8 cellular contexts compared by ENCODE assay signal in the genomic region with DNA sequence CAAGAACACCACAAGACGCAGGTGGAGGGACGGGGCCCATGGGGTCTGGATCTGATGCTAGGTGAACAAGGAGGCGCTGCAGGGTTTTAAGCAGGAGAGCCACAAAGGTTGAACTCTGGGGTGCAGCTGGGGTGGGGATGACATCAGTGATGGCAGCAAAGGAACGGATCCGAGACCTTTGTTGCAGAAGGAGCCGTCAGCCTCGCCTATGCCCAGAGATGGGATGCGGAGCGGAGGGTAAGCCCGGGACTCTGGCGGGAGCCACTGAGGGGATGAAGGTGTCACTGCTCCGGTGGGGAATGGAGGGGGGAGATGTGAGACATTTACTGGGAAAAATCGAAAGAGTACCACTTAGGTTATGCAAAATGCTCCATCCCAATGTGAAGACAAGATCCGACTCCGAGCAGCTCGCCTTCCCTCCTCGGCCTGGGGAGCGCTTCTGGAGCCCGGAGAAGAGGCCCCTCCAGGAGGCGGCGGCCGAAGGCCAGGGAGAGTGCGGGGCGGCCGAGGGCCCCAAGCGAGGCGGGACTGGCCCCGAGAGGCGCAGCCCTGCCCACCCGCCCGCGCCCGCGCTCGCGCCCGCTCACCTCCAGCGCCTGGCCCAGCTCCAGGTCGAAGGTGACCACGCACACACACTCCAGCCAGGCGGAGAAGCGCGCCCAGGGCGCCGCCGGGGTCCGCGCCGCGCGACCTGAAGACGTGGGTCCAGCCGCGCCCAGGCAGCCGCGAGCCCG. TPM values are rescaled to one million over a fixed set of nuclear protein-coding genes. Genes with fewer than 3 reads are reported as not detected.
DNase-seq lines count a peak whose midpoint lies in the region; ATAC-seq and TF ChIP-seq lines count a peak whose summit lies in the region.

No MANE protein-coding gene starts in this region.

- in situ Hi-C loops in GM13977 (cut with MboI; ENCODE audit: low pct_unique_long_range_greater_than_20kb, low sequenced_read_pairs, unreplicated experiment) = loop anchor here (10.0 kb wide), 1 partner anchor 52 kb away; the partner anchor contains the start of gene MAPK11

- peak overlapping the region; percentile 86 for H3K4me3 ChIP-seq in GM12864 (ENCODE audit: low read depth, low read length)
- H3K4me3 ChIP-seq in MG63 = peak overlapping the region; percentile 62
- peak overlapping the region; percentile 62 for H3K4me3 ChIP-seq in epithelial cell of proximal tubule (ENCODE audit: low read depth, low read length)
- H3K4me3 ChIP-seq in parathyroid adenoma (ENCODE audit: low read depth, low read length) = peak overlapping the region; percentile 60

- H2AFZ ChIP-seq in parathyroid adenoma = peak overlapping the region; percentile 50

- H3K9me3 ChIP-seq in MG63 = no peaks in the 10 kb centered on the region
- H3K9me3 ChIP-seq in parathyroid adenoma (ENCODE audit: control insufficient read depth, low read length) = no peaks in the 10 kb centered on the region

- no peak overlapping the region for H3K27ac ChIP-seq in parathyroid adenoma

- H3K4me2 ChIP-seq in parathyroid adenoma (ENCODE audit: low read length) = peak overlapping the region; percentile 79

- H3K79me2 ChIP-seq in parathyroid adenoma = no peaks in the 10 kb centered on the region

- no peaks in the 10 kb centered on the region for H3K27me3 ChIP-seq in MG63
- H3K27me3 ChIP-seq in parathyroid adenoma (ENCODE audit: control insufficient read depth, insufficient read depth, low read length) = no peaks in the 10 kb centered on the region

- H3K36me3 ChIP-seq in MG63 (no peaks in the 10 kb centered on the region; the same call in 1 of the 2 replicates), parathyroid adenoma (ENCODE audit: control insufficient read depth, insufficient read depth, low read length) (no peaks in the 10 kb centered on the region)

- no peak overlapping the region for H3K9ac ChIP-seq in parathyroid adenoma

- DNase-seq in GM12864 (ENCODE audit: low read depth) (no peak), MG63 (no peak), epithelial cell of proximal tubule (ENCODE audit: low read depth) (no peak), GM13977 (ENCODE audit: low spot score) (no peak), NCI-H2171 (lab: John Stamatoyannopoulos, UW) (no peak)
- DNase-seq in stimulated activated CD8-positive, alpha-beta memory T cell treated with anti-CD3 and anti-CD28 coated beads, Interleukin-4, amount 100 ng/mL, for 48 hours = no peak

- H3K4me1 ChIP-seq in parathyroid adenoma = no peaks in the 10 kb centered on the region

- TF ChIP-seq CTCF in GM12864 (IDR thresholded peaks at IDR 0.05; ENCODE audit: low read depth, low read length, missing control alignments) = no peak
- no peak for TF ChIP-seq CTCF in epithelial cell of proximal tubule (conservative IDR thresholded peaks at IDR 0.05; ENCODE audit: low read depth, low read length)
- no peak for TF ChIP-seq CTCF in parathyroid adenoma (IDR thresholded peaks at IDR 0.05)
- no peak for TF ChIP-seq CTCF in GM13977 (IDR thresholded peaks at IDR 0.05; ENCODE audit: extremely low read depth, insufficient read depth, missing control alignments)

- ATAC-seq in GM18505 (IDR thresholded peaks at IDR 0.05; ENCODE audit: unreplicated experiment) = no peak

- TF ChIP-seq POLR2A in GM18505 (IDR thresholded peaks at IDR 0.05; ENCODE audit: borderline replicate concordance, extremely low read depth, insufficient read depth, insufficient read length) = no peak

RNA-seq across cellular contexts. Expression of gene DENND6B, which starts 0.4 kb away (rescaled TPM):
- 0.15 and 0.46 TPM in 2 replicates for total RNA-seq in MG63 (2014; rRNA removed; shearing (Covaris generic); ENCODE audit: low replicate concordance)
- total RNA-seq in epithelial cell of proximal tubule = 1.2 and 4.4 TPM in 2 replicates

RNA-seq across cellular contexts. Expression of gene PPP6R2, which starts 16.7 kb away (rescaled TPM):
- total RNA-seq in MG63 (2014; rRNA removed; shearing (Covaris generic); ENCODE audit: low replicate concordance) = 31.0 and 37.4 TPM in 2 replicates
- 35.7 and 49.3 TPM in 2 replicates for total RNA-seq in epithelial cell of proximal tubule

RNA-seq across cellular contexts. Expression of gene PLXNB2, which starts 18.9 kb away (rescaled TPM):
- total RNA-seq in MG63 (2014; rRNA removed; shearing (Covaris generic); ENCODE audit: low replicate concordance) = 65.6 and 80.7 TPM in 2 replicates
- 113 and 177 TPM in 2 replicates for total RNA-seq in epithelial cell of proximal tubule

RNA-seq across cellular contexts. Expression of gene MAPK11, which starts 56.2 kb away (rescaled TPM):
- 15.0 and 27.8 TPM in 2 replicates for total RNA-seq in MG63 (2014; rRNA removed; shearing (Covaris generic); ENCODE audit: low replicate concordance)
- 5.4 and 8.4 TPM in 2 replicates for total RNA-seq in epithelial cell of proximal tubule
